In the genomic region with DNA sequence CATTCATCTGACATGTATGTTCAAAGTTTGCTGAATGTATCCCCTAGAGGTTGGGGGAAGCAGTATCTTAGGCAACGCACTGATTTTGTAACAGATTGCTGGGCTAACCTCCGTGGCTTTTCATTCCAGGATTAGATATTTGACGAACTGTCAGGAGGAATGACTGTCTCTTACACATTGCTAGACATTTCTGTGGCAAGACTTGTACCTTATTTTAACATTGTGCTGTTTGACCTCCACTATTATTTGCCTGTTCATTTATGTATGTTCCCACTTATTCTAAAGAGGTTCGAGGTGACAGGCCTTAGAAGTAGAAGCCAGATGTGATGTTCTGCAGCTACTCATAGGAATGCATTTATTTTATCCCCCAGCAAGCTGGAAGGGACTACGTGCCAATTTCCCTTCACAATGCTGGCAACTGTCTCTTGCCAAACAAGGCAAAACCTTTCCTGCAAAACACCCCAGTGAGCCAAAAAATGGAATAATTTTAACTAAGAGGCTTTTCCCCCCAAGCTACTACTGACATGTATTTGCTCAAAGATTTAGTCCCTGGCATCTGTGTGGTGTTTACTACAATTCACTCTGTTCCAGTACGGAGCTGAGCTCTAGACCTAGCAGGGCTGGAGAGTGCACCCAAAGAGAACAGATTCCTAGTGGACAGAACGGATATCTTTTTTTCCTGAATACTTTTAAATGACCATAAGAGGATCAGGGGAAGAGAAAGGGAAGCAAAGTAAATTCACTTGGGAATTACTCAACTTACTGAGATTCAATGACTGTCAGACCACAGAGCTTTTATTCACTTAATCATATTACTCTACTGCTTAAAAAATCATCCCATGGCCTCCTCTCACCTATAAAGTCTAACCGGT, we compare ENCODE assay signal across 18 cellular contexts.
A peak's percentile ranks its signal among the peaks of the same experiment; 100 is the strongest.
DNase-seq lines count a peak whose midpoint lies in the region; ATAC-seq and TF ChIP-seq lines count a peak whose summit lies in the region.
"Had no signal": no experiment of that assay in that cellular context is flagged by ENCODE, and none has a peak within 500 bp of the region (broad histone marks: within the 10 kb centered on the region; RNA-seq: fewer than 3 reads in every experiment).

No MANE protein-coding gene starts in this region.

- no peaks in the 10 kb centered on the region for H3K9me3 ChIP-seq in osteoblast (ENCODE audit: low read depth, low read length)
- H3K9me3 ChIP-seq in prostate gland, result no peaks in the 10 kb centered on the region
- H3K9me3 ChIP-seq: BE2C, uterus had no signal

- H2AFZ ChIP-seq in osteoblast (ENCODE audit: low read length), result no peak overlapping the region

- H3K36me3 ChIP-seq in osteoblast (ENCODE audit: insufficient read depth, low read length) (peaks cover 10% of the 10 kb centered on the region), prostate gland (no peaks in the 10 kb centered on the region)
- H3K36me3 ChIP-seq: cardiac muscle cell, uterus had no signal

- TF ChIP-seq POLR2A in prostate gland (IDR thresholded peaks at IDR 0.05), result no peak

- DNase-seq in AG10803 (ENCODE audit: low read depth) (peak; percentile 90), NCI-H82 (lab: John Stamatoyannopoulos, UW) (peak; percentile 40), epithelial cell of esophagus (ENCODE audit: low read depth) (peak; percentile 49), osteoblast (ENCODE audit: insufficient read length, low spot score, missing footprints) (peak; percentile 69), D341Med (ENCODE audit: low spot score) (no peak), DMS153 (lab: John Stamatoyannopoulos, UW) (no peak), prostate gland (ENCODE audit: low spot score) (no peak)
- DNase-seq: activated CD4-positive, alpha-beta T cell treated with anti-CD3 and anti-CD28 coated beads for 4 hours; BE2C; KBM-7; naive B cell; NCI-H2171; T-cell; uterus had no signal

- WGBS in prostate gland, result 28% methylated on average over 8 of the region's 8 CpGs

- H3K27ac ChIP-seq in osteoblast (ENCODE audit: low read depth, low read length) (peak overlapping the region; percentile 99), prostate gland (no peak overlapping the region)
- H3K27ac ChIP-seq: cardiac muscle cell, uterus had no signal

- ATAC-seq in GM18873 (IDR thresholded peaks at IDR 0.05; ENCODE audit: low FRiP score, unreplicated experiment), result no peak
- ATAC-seq: activated T-helper 17 cell treated with anti-CD3 and anti-CD28 coated beads, Interleukin-2, amount 50 U/mL, for 72 hours; esophagus mucosa; T-cell had no signal

- H3K27me3 ChIP-seq in osteoblast (ENCODE audit: insufficient read depth, low read length) (no peaks in the 10 kb centered on the region), prostate gland (replicated peaks; ENCODE audit: insufficient read depth) (no peaks in the 10 kb centered on the region)
- H3K27me3 ChIP-seq: BE2C, cardiac muscle cell, uterus had no signal

- H3K4me3 ChIP-seq in AG10803 (ENCODE audit: low read length) (no peak overlapping the region), epithelial cell of esophagus (ENCODE audit: low read length) (no peak overlapping the region), osteoblast (ENCODE audit: insufficient read depth, low read length) (no peak overlapping the region), prostate gland (no peak overlapping the region)
- H3K4me3 ChIP-seq: cardiac muscle cell, uterus had no signal

- no peaks in the 10 kb centered on the region for H4K20me1 ChIP-seq in osteoblast (ENCODE audit: insufficient read depth, low read length)

- H3K4me1 ChIP-seq in osteoblast (ENCODE audit: insufficient read depth, low read length) (peaks cover 54% of the 10 kb centered on the region), prostate gland (replicated peaks) (no peaks in the 10 kb centered on the region)
- H3K4me1 ChIP-seq: uterus had no signal

- H3K79me2 ChIP-seq in osteoblast (ENCODE audit: insufficient read depth, low read length), result no peaks in the 10 kb centered on the region

- H3K4me2 ChIP-seq in osteoblast (ENCODE audit: insufficient read depth, low read length), result peak overlapping the region; percentile 36

- intact Hi-C loops in prostate gland (cut with DNase I), result no loop called here

- peak; percentile 32 for TF ChIP-seq CTCF in AG10803 (conservative IDR thresholded peaks at IDR 0.05; ENCODE audit: low read length)
- TF ChIP-seq CTCF in epithelial cell of esophagus (IDR thresholded peaks at IDR 0.05; ENCODE audit: insufficient read depth, low read depth, low read length, missing control alignments), result no peak
- no peak for TF ChIP-seq CTCF in osteoblast (IDR thresholded peaks at IDR 0.05; ENCODE audit: extremely low read depth, low read depth, low read length)
- no peak for TF ChIP-seq CTCF in prostate gland (IDR thresholded peaks at IDR 0.05)

Comparison
In these comparisons a context has a peak if more than half of its experiments do, and no peak if none do; other contexts are left out.
1. DNase-seq: peak in AG10803 (single experiment), NCI-H82 (single experiment), epithelial cell of esophagus (single experiment) and osteoblast (single experiment); none in D341Med (single experiment), DMS153 (single experiment) and prostate gland (single experiment).